8 cellular contexts compared by ENCODE assay signal in the genomic region with DNA sequence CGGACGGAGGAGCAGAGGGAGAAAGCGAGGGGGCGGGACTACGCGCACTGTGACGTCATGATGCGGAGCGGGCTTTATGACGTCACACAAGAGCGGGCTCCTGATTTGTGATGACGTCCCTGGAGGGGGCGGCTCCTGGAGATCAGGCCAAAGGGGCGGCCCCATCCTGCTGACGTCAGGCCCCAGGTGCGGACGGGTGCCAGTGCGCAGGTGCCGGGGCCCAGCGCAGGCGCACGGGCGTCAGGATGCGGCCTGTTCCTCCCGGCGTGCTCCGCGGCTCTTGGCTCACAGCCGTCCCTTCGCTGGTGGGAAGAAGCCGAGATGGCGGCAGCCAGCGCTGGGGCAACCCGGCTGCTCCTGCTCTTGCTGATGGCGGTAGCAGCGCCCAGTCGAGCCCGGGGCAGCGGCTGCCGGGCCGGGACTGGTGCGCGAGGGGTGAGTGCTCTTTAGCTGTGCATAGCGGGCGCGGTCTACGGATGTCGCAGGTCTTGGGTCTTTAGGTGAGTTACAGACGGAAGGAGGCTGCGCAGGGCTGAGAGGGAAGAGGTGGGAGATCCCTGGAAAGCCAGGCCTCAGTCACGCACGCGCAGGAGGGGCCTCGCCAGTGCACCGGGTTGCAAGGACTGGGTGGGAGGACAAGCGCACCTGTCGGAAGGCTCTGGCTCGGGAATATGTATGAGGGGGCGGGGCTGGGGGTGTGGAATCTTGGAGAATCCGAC. TPM values are rescaled to one million over a fixed set of nuclear protein-coding genes. Genes with fewer than 3 reads are reported as not detected.
A peak's percentile ranks its signal among the peaks of the same experiment; 100 is the strongest.
DNase-seq lines count a peak whose midpoint lies in the region; ATAC-seq and TF ChIP-seq lines count a peak whose summit lies in the region.

A gene (plus strand): TSS at position 284 of the 719 bp plus-strand sequence. CDS start 38 bp downstream, at position 322.
A gene (minus strand): TSS at position 625 of the 719 bp plus-strand sequence. CDS start 460 bp downstream, at position 165.

- peaks cover 32% of the 10 kb centered on the region for H3K4me1 ChIP-seq in left ventricle myocardium inferior
- H3K4me1 ChIP-seq in upper lobe of right lung, result peaks cover 16% of the 10 kb centered on the region

- peak within 1 kb of the TSS; percentile 64 for H3K27ac ChIP-seq in left ventricle myocardium inferior (replicated peaks)
- H3K27ac ChIP-seq in upper lobe of right lung, result peak within 1 kb of the TSS; percentile 86

- H3K4me3 Mint-ChIP-seq in progenitor cell of endocrine pancreas (ENCODE audit: low read depth), result peak within 1 kb of the TSS; percentile 94

- peaks cover 9% of the 10 kb centered on the region for H3K4me1 Mint-ChIP-seq in progenitor cell of endocrine pancreas (ENCODE audit: low read depth)

- peaks cover 11% of the 10 kb centered on the region for H3K36me3 Mint-ChIP-seq in progenitor cell of endocrine pancreas (ENCODE audit: insufficient read depth)

- H3K27me3 ChIP-seq in left ventricle myocardium inferior (ENCODE audit: low read depth) (no peaks in the 10 kb centered on the region), upper lobe of right lung (no peaks in the 10 kb centered on the region)

- no peaks in the 10 kb centered on the region for H3K27me3 Mint-ChIP-seq in progenitor cell of endocrine pancreas

- H3K36me3 ChIP-seq in left ventricle myocardium inferior (peaks cover 35% of the 10 kb centered on the region), upper lobe of right lung (peaks cover 26% of the 10 kb centered on the region)

- intact Hi-C loops in left ventricle myocardium inferior (cut with micrococcal nuclease), result no loop called here
- intact Hi-C loops in upper lobe of right lung (cut with DNase I), result no loop called here

- H3K9me3 ChIP-seq in left ventricle myocardium inferior (replicated peaks) (no peaks in the 10 kb centered on the region), upper lobe of right lung (no peaks in the 10 kb centered on the region)

- H3K4me3 ChIP-seq in HFF-Myc (replicated peaks; ENCODE audit: low read depth, low read length), result peak within 1 kb of the TSS; percentile 92
- H3K4me3 ChIP-seq in left ventricle myocardium inferior, result peak within 1 kb of the TSS; percentile 73
- peak within 1 kb of the TSS; percentile 98 for H3K4me3 ChIP-seq in upper lobe of right lung

- no peaks in the 10 kb centered on the region for H3K9me3 Mint-ChIP-seq in progenitor cell of endocrine pancreas (ENCODE audit: low read depth)

- TF ChIP-seq CTCF in HFF-Myc (IDR thresholded peaks at IDR 0.05; ENCODE audit: low read depth, low read length, missing control alignments) (no peak), left ventricle myocardium inferior (IDR thresholded peaks at IDR 0.05; ENCODE audit: borderline replicate concordance) (no peak), progenitor cell of endocrine pancreas (IDR thresholded peaks at IDR 0.05; ENCODE audit: unreplicated experiment) (no peak), upper lobe of right lung (IDR thresholded peaks at IDR 0.05) (no peak)

- peak; percentile 96 for ATAC-seq in upper lobe of right lung

- DNase-seq in GM04503 (ENCODE audit: low read depth), result peak; percentile 49
- peak; percentile 70 for DNase-seq in HFF-Myc (ENCODE audit: extremely low read depth, low read depth)
- peak; percentile 84 for DNase-seq in NCI-H1092 (lab: John Stamatoyannopoulos, UW)
- DNase-seq in SW 1271 (lab: John Stamatoyannopoulos, UW), result peak; percentile 57 to 81
- DNase-seq in amniotic epithelial cell (ENCODE audit: low read depth), result peak; percentile 92
- peak; percentile 90 for DNase-seq in left ventricle myocardium inferior
- peak; percentile 93 for DNase-seq in progenitor cell of endocrine pancreas (ENCODE audit: low spot score, unreplicated experiment)
- peak; percentile 97 for DNase-seq in upper lobe of right lung

- H3K27ac Mint-ChIP-seq in progenitor cell of endocrine pancreas, result peak within 1 kb of the TSS; percentile 99

RNA-seq across cellular contexts. Expression of the first gene that starts in this region (rescaled TPM):
- total RNA-seq in left ventricle myocardium inferior (97.7 TPM), progenitor cell of endocrine pancreas (177 and 181 TPM in 2 replicates), upper lobe of right lung (103 TPM)

RNA-seq across cellular contexts. Expression of the second gene that starts in this region (rescaled TPM):
- total RNA-seq in left ventricle myocardium inferior, result 1.3 TPM
- 11.6 and 12.0 TPM in 2 replicates for total RNA-seq in progenitor cell of endocrine pancreas
- 3.8 TPM for total RNA-seq in upper lobe of right lung

Comparison
In these comparisons a context has a peak if more than half of its experiments do, and no peak if none do; other contexts are left out.
1. Peak in every context shown above with its lines: DNase-seq, ATAC-seq, H3K4me3 ChIP-seq and H3K27ac ChIP-seq.